Comparison of ENCODE assay signal across 12 cellular contexts in the genomic region with DNA sequence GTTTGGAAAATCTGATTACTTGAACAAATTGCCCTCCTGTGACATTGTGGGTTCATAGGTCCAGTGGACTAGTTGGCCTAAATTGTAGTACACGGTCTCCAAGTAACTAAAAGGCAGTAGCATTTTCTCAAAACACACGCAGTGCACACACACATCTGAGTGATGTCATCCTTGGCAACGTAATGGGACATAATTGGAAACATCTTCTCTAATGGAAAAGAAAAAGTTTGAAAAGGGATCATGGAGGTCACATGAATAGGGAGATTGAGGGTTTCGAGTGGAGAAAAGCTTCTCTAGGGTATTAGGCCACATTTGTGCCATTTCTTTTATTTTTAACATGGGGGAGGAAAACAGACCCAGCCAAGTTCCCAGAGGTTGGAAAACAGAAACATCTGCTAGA.
DNase-seq lines count a peak whose midpoint lies in the region; ATAC-seq and TF ChIP-seq lines count a peak whose summit lies in the region.
"Had no signal": no experiment of that assay in that cellular context is flagged by ENCODE, and none has a peak within 500 bp of the region (broad histone marks: within the 10 kb centered on the region; RNA-seq: fewer than 3 reads in every experiment).

No MANE protein-coding gene starts in this region.

- in situ Hi-C loops in brain microvascular endothelial cell (cut with HindIII; ENCODE audit: low pct_ligation_motif_present, low sequenced_read_pairs), result no loop called here

- peaks cover 97% of the 10 kb centered on the region for H3K79me2 ChIP-seq in hepatocyte
- H3K79me2 ChIP-seq in mesendoderm (ENCODE audit: control insufficient read depth, insufficient read depth, low read length), result peaks cover 37% of the 10 kb centered on the region

- no peaks in the 10 kb centered on the region for H3K27me3 Mint-ChIP-seq in activated T-cell treated with anti-CD3 and anti-CD28 coated beads, Interleukin-2, amount 50 U/mL, for 72 hours (ENCODE audit: low read depth)

- no peak overlapping the region for H3K23ac ChIP-seq in mesendoderm (ENCODE audit: low read length)

- H3K4me2 ChIP-seq in hepatocyte (no peak overlapping the region), mesendoderm (ENCODE audit: low read length) (no peak overlapping the region)
- H3K4me2 ChIP-seq: PC-9 had no signal

- H2AFZ ChIP-seq in hepatocyte, result no peak overlapping the region
- H2AFZ ChIP-seq: PC-9 had no signal

- no peak overlapping the region for H3K4me3 ChIP-seq in brain microvascular endothelial cell (ENCODE audit: low read depth, low read length)
- H3K4me3 ChIP-seq in hepatocyte, result no peak overlapping the region
- H3K4me3 ChIP-seq in subcutaneous abdominal adipose tissue (ENCODE audit: low read depth in 1 of 5, low read length in 5 of 5), result peak overlapping the region in 1 of 5 donors; percentile 0
- H3K4me3 ChIP-seq in mesendoderm (ENCODE audit: low read length), result no peak overlapping the region
- H3K4me3 ChIP-seq: PC-9 had no signal

- no peak overlapping the region for H2BK120ac ChIP-seq in mesendoderm (ENCODE audit: low read depth, low read length)

- TF ChIP-seq CTCF in brain microvascular endothelial cell (IDR thresholded peaks at IDR 0.05; ENCODE audit: low read depth, low read length, missing control alignments) (no peak), hepatocyte (IDR thresholded peaks at IDR 0.05; ENCODE audit: poor library complexity) (no peak)

- peaks cover 71% of the 10 kb centered on the region for H3K4me1 Mint-ChIP-seq in activated T-cell treated with anti-CD3 and anti-CD28 coated beads, Interleukin-2, amount 50 U/mL, for 72 hours (ENCODE audit: low read depth)

- peak overlapping the region; percentile 49 for H3K27ac ChIP-seq in brain microvascular endothelial cell
- H3K27ac ChIP-seq in hepatocyte, result peak overlapping the region; percentile 13
- peak overlapping the region; percentile 44 for H3K27ac ChIP-seq in subcutaneous abdominal adipose tissue (ENCODE audit: low read depth, low read length)
- no peak overlapping the region for H3K27ac ChIP-seq in mesendoderm (ENCODE audit: low read depth, low read length)
- H3K27ac ChIP-seq: PC-9 had no signal

- 69% methylated on average over 4 of the region's 4 CpGs for WGBS in hepatocyte (ENCODE audit: low lambda C conversion rate, missing lambda C conversion rate)
- WGBS in mesendoderm (ENCODE audit: extremely low coverage, insufficient coverage, low lambda C conversion rate), result no CpG with 5 or more reads among the region's 4 CpGs

- H2BK5ac ChIP-seq in mesendoderm (ENCODE audit: low read length), result no peak overlapping the region

- H3K27ac Mint-ChIP-seq in activated T-cell treated with anti-CD3 and anti-CD28 coated beads, Interleukin-2, amount 50 U/mL, for 72 hours, result no peak overlapping the region

- intact Hi-C loops in left colon (cut with DNase I, micrococcal nuclease), result no loop called here

- H3K9me3 Mint-ChIP-seq in activated T-cell treated with anti-CD3 and anti-CD28 coated beads, Interleukin-2, amount 50 U/mL, for 72 hours, result no peaks in the 10 kb centered on the region

- no peak overlapping the region for H3K56ac ChIP-seq in mesendoderm (ENCODE audit: low read length)

- no peak overlapping the region for H4K8ac ChIP-seq in mesendoderm (ENCODE audit: low read depth, low read length)

- H3K18ac ChIP-seq in mesendoderm (ENCODE audit: low read length), result no peak overlapping the region

- no peak overlapping the region for H3K4ac ChIP-seq in mesendoderm (ENCODE audit: low read depth, low read length)

- ATAC-seq in activated T-cell treated with anti-CD3 and anti-CD28 coated beads, Interleukin-2, amount 50 U/mL, for 72 hours (replicated peaks in 1 of 2), result no peak
- ATAC-seq in left colon, result no peak

- H4K5ac ChIP-seq in mesendoderm (ENCODE audit: low read length), result no peak overlapping the region

- H3K36me3 ChIP-seq in brain microvascular endothelial cell (replicated peaks) (peaks cover 5% of the 10 kb centered on the region), hepatocyte (replicated peaks; ENCODE audit: insufficient read depth, low read depth) (no peaks in the 10 kb centered on the region), subcutaneous abdominal adipose tissue (ENCODE audit: control insufficient read depth in 5 of 5, insufficient read depth in 5 of 5, low read length in 5 of 5) (no peaks in the 10 kb centered on the region), mesendoderm (ENCODE audit: control insufficient read depth, insufficient read depth, low read length) (no peaks in the 10 kb centered on the region)

- H3K79me1 ChIP-seq in mesendoderm (ENCODE audit: low read length), result peaks cover 23% of the 10 kb centered on the region

- H3K9ac ChIP-seq in subcutaneous abdominal adipose tissue (ENCODE audit: low read length in 5 of 5) (no peak overlapping the region), mesendoderm (ENCODE audit: low read length) (no peak overlapping the region)

- H3K9me2 ChIP-seq in hepatocyte (replicated peaks; ENCODE audit: insufficient read depth), result no peaks in the 10 kb centered on the region

- peaks cover 48% of the 10 kb centered on the region for H4K20me1 ChIP-seq in hepatocyte (ENCODE audit: insufficient read depth, poor library complexity, severe bottlenecking)

- H3K4me1 ChIP-seq in hepatocyte (ENCODE audit: insufficient read depth), result peaks cover 17% of the 10 kb centered on the region
- peaks cover 7 to 57% (median 48%) of the 10 kb centered on the region in 5 donors for H3K4me1 ChIP-seq in subcutaneous abdominal adipose tissue (ENCODE audit: control insufficient read depth in 5 of 5, insufficient read depth in 5 of 5, low read length in 5 of 5)
- no peaks in the 10 kb centered on the region for H3K4me1 ChIP-seq in mesendoderm (ENCODE audit: control insufficient read depth, low read depth, low read length)

- DNase-seq in GM04503 (ENCODE audit: low read depth), result peak; percentile 79
- peak; percentile 37 for DNase-seq in brain microvascular endothelial cell
- DNase-seq in hepatocyte (ENCODE audit: low spot score), result no peak
- no peak for DNase-seq in mesendoderm
- no peak for DNase-seq in activated T-cell treated with anti-CD3 and anti-CD28 coated beads, Interleukin-2, amount 50 U/mL, for 72 hours
- no peak for DNase-seq in midbrain (lab: John Stamatoyannopoulos, UW)
- DNase-seq in left colon, result no peak
- DNase-seq: hippocampal formation; NCI-H2029 treated with DMSO at 0.1 percent for 48 hours; PC-9; stimulated activated naive CD4-positive, alpha-beta T cell had no signal

- H3K36me3 Mint-ChIP-seq in activated T-cell treated with anti-CD3 and anti-CD28 coated beads, Interleukin-2, amount 50 U/mL, for 72 hours (ENCODE audit: insufficient read depth in 2 of 2), result peaks cover 4 to 10% of the 10 kb centered on the region in 2 donors

- no peaks in the 10 kb centered on the region for H3K27me3 ChIP-seq in brain microvascular endothelial cell (replicated peaks)
- no peaks in the 10 kb centered on the region for H3K27me3 ChIP-seq in hepatocyte
- no peaks in the 10 kb centered on the region for H3K27me3 ChIP-seq in subcutaneous abdominal adipose tissue (ENCODE audit: control insufficient read depth in 5 of 5, insufficient read depth in 4 of 5, low read length in 5 of 5)
- H3K27me3 ChIP-seq in mesendoderm (ENCODE audit: insufficient read depth, low read length, poor library complexity), result no peaks in the 10 kb centered on the region

- no peak overlapping the region for H2BK15ac ChIP-seq in mesendoderm (replicated peaks; ENCODE audit: low read depth)

- H2AK5ac ChIP-seq in mesendoderm (ENCODE audit: low read length), result no peak overlapping the region

- no peaks in the 10 kb centered on the region for H3K9me3 ChIP-seq in hepatocyte (ENCODE audit: low read depth)
- H3K9me3 ChIP-seq in subcutaneous abdominal adipose tissue (ENCODE audit: control insufficient read depth in 5 of 5, low read length in 5 of 5), result no peaks in the 10 kb centered on the region

- no peak overlapping the region for H3K4me3 Mint-ChIP-seq in activated T-cell treated with anti-CD3 and anti-CD28 coated beads, Interleukin-2, amount 50 U/mL, for 72 hours

Comparison
In these comparisons a context has a peak if more than half of its experiments do, and no peak if none do; other contexts are left out.
1. DNase-seq: peak in GM04503 (single experiment) and brain microvascular endothelial cell (single experiment); none in hepatocyte (single experiment), mesendoderm (single experiment), activated T-cell treated with anti-CD3 and anti-CD28 coated beads, Interleukin-2, amount 50 U/mL, for 72 hours (0 of 2), midbrain (single experiment) and left colon (0 of 2).